Comparison of ENCODE assay signal across 19 cellular contexts in the genomic region with DNA sequence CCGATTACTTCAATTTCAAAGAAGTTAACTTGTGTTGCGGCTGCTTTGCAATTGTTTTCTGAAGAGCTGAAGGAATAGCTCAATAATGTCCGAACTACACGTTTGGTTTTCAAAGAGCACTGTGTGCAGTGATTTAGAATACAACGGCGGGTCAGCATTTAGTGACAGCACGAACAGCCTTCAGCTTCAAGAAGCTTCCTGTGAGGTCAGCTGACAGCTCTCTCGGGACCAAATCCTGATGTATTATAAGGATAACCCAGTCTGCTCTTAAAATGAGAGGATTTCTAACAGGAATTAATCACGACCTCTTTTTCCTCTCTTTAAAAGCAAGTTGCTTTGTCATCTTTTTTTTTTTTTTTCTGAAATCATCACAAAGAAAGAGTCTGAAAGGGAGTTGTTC.
DNase-seq lines count a peak whose midpoint lies in the region; ATAC-seq and TF ChIP-seq lines count a peak whose summit lies in the region.
"Had no signal": no experiment of that assay in that cellular context is flagged by ENCODE, and none has a peak within 500 bp of the region (broad histone marks: within the 10 kb centered on the region; RNA-seq: fewer than 3 reads in every experiment).

No MANE protein-coding gene starts in this region.

- H3K9me3 ChIP-seq in left ventricle myocardium inferior (replicated peaks) (no peaks in the 10 kb centered on the region), right cardiac atrium (ENCODE audit: control insufficient read depth, low read length) (no peaks in the 10 kb centered on the region)
- H3K9me3 ChIP-seq: A549, BLaER1 had no signal

- peak overlapping the region; percentile 11 for H3K27ac Mint-ChIP-seq in mesothelial cell of epicardium
- H3K27ac Mint-ChIP-seq: CD4-positive, alpha-beta memory T cell; GM23338 had no signal

- TF ChIP-seq CTCF in left ventricle myocardium inferior (IDR thresholded peaks at IDR 0.05; ENCODE audit: borderline replicate concordance) (no peak), mesothelial cell of epicardium (IDR thresholded peaks at IDR 0.05; ENCODE audit: unreplicated experiment) (no peak)

- H3K4me3 ChIP-seq in left ventricle myocardium inferior (peak overlapping the region; percentile 1), right cardiac atrium (ENCODE audit: low read length) (no peak overlapping the region)
- H3K4me3 ChIP-seq: A549, BLaER1, GM23338 had no signal

- peaks cover 7% of the 10 kb centered on the region for H3K4me1 Mint-ChIP-seq in mesothelial cell of epicardium
- H3K4me1 Mint-ChIP-seq: CD4-positive, alpha-beta memory T cell; GM23338 had no signal

- H3K36me3 Mint-ChIP-seq in mesothelial cell of epicardium = no peaks in the 10 kb centered on the region
- H3K36me3 Mint-ChIP-seq: CD4-positive, alpha-beta memory T cell had no signal

- ATAC-seq in right cardiac atrium (no peak), HG03469 (IDR thresholded peaks at IDR 0.05; ENCODE audit: unreplicated experiment) (no peak)
- ATAC-seq: A549, GM23338, HCT116 had no signal

- no peaks in the 10 kb centered on the region for H3K36me3 ChIP-seq in left ventricle myocardium inferior
- H3K36me3 ChIP-seq: BLaER1 had no signal

- WGBS in right cardiac atrium = 32% methylated on average over 9 of the region's 9 CpGs

- in situ Hi-C loops in SK-MEL-5 (cut with HindIII; ENCODE audit: low pct_unique_long_range_greater_than_20kb, low sequenced_read_pairs) = no loop called here

- no peak for DNase-seq in left ventricle myocardium inferior
- DNase-seq in right cardiac atrium = no peak
- peak; percentile 58 for DNase-seq in SK-MEL-5 (ENCODE audit: low read depth, low spot score)
- no peak for DNase-seq in mesothelial cell of epicardium (ENCODE audit: low spot score in 2 of 2, unreplicated experiment in 2 of 2)
- DNase-seq in NCI-H1930 (lab: John Stamatoyannopoulos, UW) = no peak
- no peak for DNase-seq in SKM-1 treated with dmso at 0.1 percent for 144 hours (lab: John Stamatoyannopoulos, UW; ENCODE audit: unreplicated experiment)
- DNase-seq: Calu3; CD4-positive, alpha-beta memory T cell; GF-D8; NCI-H1105; NCI-H1694; NCI-H2107; NCI-H526 treated with DMSO at 0.1 percent for 48 hours; SIG-M5 had no signal

- H3K4me3 Mint-ChIP-seq in mesothelial cell of epicardium = peak overlapping the region; percentile 14
- H3K4me3 Mint-ChIP-seq: CD4-positive, alpha-beta memory T cell; GM23338 had no signal

- H3K4me1 ChIP-seq in left ventricle myocardium inferior (no peaks in the 10 kb centered on the region), right cardiac atrium (ENCODE audit: control insufficient read depth, insufficient read depth, low read length) (no peaks in the 10 kb centered on the region)
- H3K4me1 ChIP-seq: A549, BLaER1 had no signal

- H3K27ac ChIP-seq in left ventricle myocardium inferior (replicated peaks) (no peak overlapping the region), right cardiac atrium (ENCODE audit: low read length) (no peak overlapping the region)
- H3K27ac ChIP-seq: A549, BLaER1 had no signal

- intact Hi-C loops in left ventricle myocardium inferior (cut with micrococcal nuclease) (no loop called here), right cardiac atrium (cut with DNase I) (no loop called here)

- no peaks in the 10 kb centered on the region for H3K9me3 Mint-ChIP-seq in mesothelial cell of epicardium

- H3K27me3 Mint-ChIP-seq in mesothelial cell of epicardium (ENCODE audit: low read depth) = no peaks in the 10 kb centered on the region
- H3K27me3 Mint-ChIP-seq: CD4-positive, alpha-beta memory T cell had no signal

- H3K27me3 ChIP-seq in left ventricle myocardium inferior (ENCODE audit: low read depth) = no peaks in the 10 kb centered on the region
- H3K27me3 ChIP-seq in right cardiac atrium (ENCODE audit: control insufficient read depth, insufficient read depth) = no peaks in the 10 kb centered on the region
- H3K27me3 ChIP-seq: BLaER1 had no signal
